Comparison of ENCODE assay signal across 25 cellular contexts in the genomic region with DNA sequence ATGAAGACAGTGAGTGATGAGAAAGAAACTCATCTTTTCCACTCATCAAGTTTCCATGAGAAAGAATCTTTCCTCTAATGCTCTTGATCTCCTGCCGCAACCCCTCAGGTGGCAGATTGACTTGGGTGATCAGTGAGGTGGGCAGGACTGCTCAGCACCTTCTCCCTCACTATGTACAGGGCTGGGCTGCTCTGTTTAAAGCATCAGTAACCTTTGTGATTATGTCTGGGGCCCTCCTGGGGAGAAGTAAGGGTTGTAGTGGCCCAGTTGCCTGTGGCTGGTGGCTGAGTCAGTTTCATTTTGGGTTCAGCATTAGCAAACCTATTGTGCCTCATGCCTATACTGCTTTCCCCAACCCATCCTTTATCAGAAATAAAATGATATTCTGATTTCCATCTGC.
A peak's percentile ranks its signal among the peaks of the same experiment; 100 is the strongest.
DNase-seq lines count a peak whose midpoint lies in the region; ATAC-seq and TF ChIP-seq lines count a peak whose summit lies in the region.
"Had no signal": no experiment of that assay in that cellular context is flagged by ENCODE, and none has a peak within 500 bp of the region (broad histone marks: within the 10 kb centered on the region; RNA-seq: fewer than 3 reads in every experiment).

No MANE protein-coding gene starts in this region.

- H3K27ac ChIP-seq in GM23338 (ENCODE audit: low read depth), result no peak overlapping the region
- H3K27ac ChIP-seq: A549, VCaP had no signal

- H3K9me2 ChIP-seq in GM23338 (ENCODE audit: insufficient read depth), result peaks cover 21% of the 10 kb centered on the region

- H3K4me3 Mint-ChIP-seq in GM23338, result no peak overlapping the region
- H3K4me3 Mint-ChIP-seq in activated naive CD8-positive, alpha-beta T cell treated with anti-CD3 and anti-CD28 coated beads, Interleukin-2, amount 50 U/mL, for 24 hours, result no peak overlapping the region
- H3K4me3 Mint-ChIP-seq: CD8-positive, alpha-beta T cell; mesothelial cell of epicardium; naive B cell had no signal

- no peak for TF ChIP-seq CTCF in GM23338 (conservative IDR thresholded peaks at IDR 0.05; ENCODE audit: low read depth in 2 of 2)

- no peaks in the 10 kb centered on the region for H3K27me3 ChIP-seq in GM23338 (ENCODE audit: insufficient read depth)
- H3K27me3 ChIP-seq: MG63 had no signal

- H3F3A ChIP-seq in GM23338 (replicated peaks; ENCODE audit: low read depth), result no peaks in the 10 kb centered on the region

- peaks cover 4% of the 10 kb centered on the region; the same call in 2 of the 3 replicates for H3K9me3 Mint-ChIP-seq in GM23338
- H3K9me3 Mint-ChIP-seq in activated naive CD8-positive, alpha-beta T cell treated with anti-CD3 and anti-CD28 coated beads, Interleukin-2, amount 50 U/mL, for 24 hours, result peaks cover 12% of the 10 kb centered on the region
- H3K9me3 Mint-ChIP-seq: CD8-positive, alpha-beta T cell had no signal

- peaks cover 5% of the 10 kb centered on the region; the same call in 1 of the 3 replicates for H3K36me3 Mint-ChIP-seq in GM23338 (ENCODE audit: low read depth)
- H3K36me3 Mint-ChIP-seq in activated naive CD8-positive, alpha-beta T cell treated with anti-CD3 and anti-CD28 coated beads, Interleukin-2, amount 50 U/mL, for 24 hours (ENCODE audit: low read depth), result peaks cover 2% of the 10 kb centered on the region
- H3K36me3 Mint-ChIP-seq: CD8-positive, alpha-beta T cell; naive B cell had no signal

- H3K79me2 ChIP-seq in GM23338 (replicated peaks; ENCODE audit: insufficient read depth), result no peaks in the 10 kb centered on the region

- ATAC-seq in GM23338, result no peak
- ATAC-seq in activated naive CD8-positive, alpha-beta T cell treated with anti-CD3 and anti-CD28 coated beads, Interleukin-2, amount 50 U/mL, for 24 hours, result peak; percentile 99
- ATAC-seq: A549; CD8-positive, alpha-beta T cell had no signal

- no peak overlapping the region for H3K4me3 ChIP-seq in GM23338
- H3K4me3 ChIP-seq: A549, MG63 had no signal

- H3K4me1 Mint-ChIP-seq in GM23338, result peaks cover 14% of the 10 kb centered on the region; the same call in 2 of the 3 replicates
- H3K4me1 Mint-ChIP-seq in activated naive CD8-positive, alpha-beta T cell treated with anti-CD3 and anti-CD28 coated beads, Interleukin-2, amount 50 U/mL, for 24 hours, result peaks cover 11% of the 10 kb centered on the region
- H3K4me1 Mint-ChIP-seq: mesothelial cell of epicardium had no signal

- H2AFZ ChIP-seq in GM23338, result peak overlapping the region; percentile 38; the same call in 1 of the 2 replicates

- H3K36me3 ChIP-seq in GM23338 (ENCODE audit: insufficient read depth), result no peaks in the 10 kb centered on the region; the same call in 1 of the 2 replicates
- H3K36me3 ChIP-seq: MG63 had no signal

- DNase-seq in activated CD4-positive, alpha-beta T cell treated with anti-CD3 and anti-CD28 coated beads, Interleukin-2, amount 50 U/mL, for 48 hours, result peak; percentile 4 to 16
- DNase-seq in activated CD4-positive, alpha-beta T cell treated with anti-CD3 and anti-CD28 coated beads, Interleukin-2, amount 50 U/mL, for 4 hours, result no peak
- no peak for DNase-seq in GM23338 (ENCODE audit: low spot score)
- DNase-seq in activated naive CD8-positive, alpha-beta T cell treated with anti-CD3 and anti-CD28 coated beads, Interleukin-2, amount 50 U/mL, for 24 hours, result peak; percentile 22
- peak; percentile 4 to 32 for DNase-seq in stimulated activated CD4-positive, alpha-beta T cell treated with anti-CD3 and anti-CD28 coated beads, Interleukin-4, amount 100 ng/mL, for 4 hours
- DNase-seq in AG08396 (ENCODE audit: low spot score), result no peak
- no peak for DNase-seq in dermis blood vessel endothelial cell
- DNase-seq in hippocampal formation (lab: John Stamatoyannopoulos, UW), result no peak
- DNase-seq: activated gamma-delta T cell; CD8-positive, alpha-beta T cell; DMS 273 treated with DMSO at 0.1 percent for 48 hours; effector memory CD4-positive, alpha-beta T cell; erythroblast; KG1; kidney; MG63; naive B cell; NCI-H2081; NCI-H2227 treated with DMSO at 0.1 percent for 48 hours; NCI-H526 treated with DMSO at 0.1 percent for 48 hours; SHP77; trophoblast cell had no signal

- no peak overlapping the region for H3K27ac Mint-ChIP-seq in GM23338
- H3K27ac Mint-ChIP-seq in activated naive CD8-positive, alpha-beta T cell treated with anti-CD3 and anti-CD28 coated beads, Interleukin-2, amount 50 U/mL, for 24 hours, result peak overlapping the region; percentile 78
- H3K27ac Mint-ChIP-seq: CD8-positive, alpha-beta T cell; mesothelial cell of epicardium had no signal

- no peak overlapping the region for H3K4me2 ChIP-seq in GM23338
- H3K4me2 ChIP-seq: A549 had no signal

- peaks cover 8% of the 10 kb centered on the region; the same call in 1 of the 2 replicates for H3K4me1 ChIP-seq in GM23338 (ENCODE audit: insufficient read depth)
- H3K4me1 ChIP-seq: A549 had no signal

- peaks cover 3% of the 10 kb centered on the region for H3K27me3 Mint-ChIP-seq in GM23338 (ENCODE audit: insufficient read depth, low read depth, poor library complexity)
- H3K27me3 Mint-ChIP-seq in activated naive CD8-positive, alpha-beta T cell treated with anti-CD3 and anti-CD28 coated beads, Interleukin-2, amount 50 U/mL, for 24 hours, result no peaks in the 10 kb centered on the region

- no peaks in the 10 kb centered on the region for H4K20me1 ChIP-seq in GM23338 (replicated peaks; ENCODE audit: insufficient read depth)

TF ChIP-seq in GM23338, 12 proteins besides CTCF, POLR2A, EP300 and RAD21 (continues in another document):
- no peak for TF ChIP-seq NANOG (IDR thresholded peaks at IDR 0.05; ENCODE audit: borderline replicate concordance)
- TF ChIP-seq ETS1 (IDR thresholded peaks at IDR 0.05), result no peak
- TF ChIP-seq, protein P1, sequence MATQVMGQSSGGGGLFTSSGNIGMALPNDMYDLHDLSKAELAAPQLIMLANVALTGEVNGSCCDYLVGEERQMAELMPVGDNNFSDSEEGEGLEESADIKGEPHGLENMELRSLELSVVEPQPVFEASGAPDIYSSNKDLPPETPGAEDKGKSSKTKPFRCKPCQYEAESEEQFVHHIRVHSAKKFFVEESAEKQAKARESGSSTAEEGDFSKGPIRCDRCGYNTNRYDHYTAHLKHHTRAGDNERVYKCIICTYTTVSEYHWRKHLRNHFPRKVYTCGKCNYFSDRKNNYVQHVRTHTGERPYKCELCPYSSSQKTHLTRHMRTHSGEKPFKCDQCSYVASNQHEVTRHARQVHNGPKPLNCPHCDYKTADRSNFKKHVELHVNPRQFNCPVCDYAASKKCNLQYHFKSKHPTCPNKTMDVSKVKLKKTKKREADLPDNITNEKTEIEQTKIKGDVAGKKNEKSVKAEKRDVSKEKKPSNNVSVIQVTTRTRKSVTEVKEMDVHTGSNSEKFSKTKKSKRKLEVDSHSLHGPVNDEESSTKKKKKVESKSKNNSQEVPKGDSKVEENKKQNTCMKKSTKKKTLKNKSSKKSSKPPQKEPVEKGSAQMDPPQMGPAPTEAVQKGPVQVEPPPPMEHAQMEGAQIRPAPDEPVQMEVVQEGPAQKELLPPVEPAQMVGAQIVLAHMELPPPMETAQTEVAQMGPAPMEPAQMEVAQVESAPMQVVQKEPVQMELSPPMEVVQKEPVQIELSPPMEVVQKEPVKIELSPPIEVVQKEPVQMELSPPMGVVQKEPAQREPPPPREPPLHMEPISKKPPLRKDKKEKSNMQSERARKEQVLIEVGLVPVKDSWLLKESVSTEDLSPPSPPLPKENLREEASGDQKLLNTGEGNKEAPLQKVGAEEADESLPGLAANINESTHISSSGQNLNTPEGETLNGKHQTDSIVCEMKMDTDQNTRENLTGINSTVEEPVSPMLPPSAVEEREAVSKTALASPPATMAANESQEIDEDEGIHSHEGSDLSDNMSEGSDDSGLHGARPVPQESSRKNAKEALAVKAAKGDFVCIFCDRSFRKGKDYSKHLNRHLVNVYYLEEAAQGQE (IDR thresholded peaks at IDR 0.05; ENCODE audit: unreplicated experiment), result no peak
- no peak for TF ChIP-seq ZNF331 (CRISPR knock-in tag; IDR thresholded peaks at IDR 0.05; ENCODE audit: low read depth)
- no peak for TF ChIP-seq EZH2 (IDR thresholded peaks at IDR 0.05; ENCODE audit: low read depth, unreplicated experiment)
- TF ChIP-seq JUNB (IDR thresholded peaks at IDR 0.05; ENCODE audit: unreplicated experiment), result no peak

Comparison
In these comparisons a context has a peak if more than half of its experiments do, and no peak if none do; other contexts are left out.
1. DNase-seq: peak in activated CD4-positive, alpha-beta T cell treated with anti-CD3 and anti-CD28 coated beads, Interleukin-2, amount 50 U/mL, for 48 hours (2 of 2), activated naive CD8-positive, alpha-beta T cell treated with anti-CD3 and anti-CD28 coated beads, Interleukin-2, amount 50 U/mL, for 24 hours (single experiment) and stimulated activated CD4-positive, alpha-beta T cell treated with anti-CD3 and anti-CD28 coated beads, Interleukin-4, amount 100 ng/mL, for 4 hours (2 of 2); none in activated CD4-positive, alpha-beta T cell treated with anti-CD3 and anti-CD28 coated beads, Interleukin-2, amount 50 U/mL, for 4 hours (0 of 2), GM23338 (single experiment), AG08396 (single experiment), dermis blood vessel endothelial cell (single experiment) and hippocampal formation (0 of 2).